Comparison of ENCODE assay signal across 14 cellular contexts in genomic region chr1:145935708-145936107, GRCh38.
"Had no signal": no experiment of that assay in that cellular context is flagged by ENCODE, and none has a peak within 500 bp of the region (broad histone marks: within the 10 kb centered on the region; RNA-seq: fewer than 3 reads in every experiment).

No MANE protein-coding gene starts in this region.

- DNase-seq: activated B cell treated with CpG ODN at 0.5 μM for 24 hours; activated CD4-positive, alpha-beta T cell treated with anti-CD3 and anti-CD28 coated beads for 48 hours; activated effector memory CD4-positive, alpha-beta T cell treated with Interleukin-2 at 50 U/mL for 16 hours; activated T-cell treated with anti-CD3 and anti-CD28 coated beads for 4 hours; kidney glomerular epithelial cell; naive B cell; stimulated activated CD4-positive, alpha-beta T cell treated with anti-CD3 and anti-CD28 coated beads, Interleukin-12 subunit alpha, Interleukin-12 subunit beta, amount 100 ng/mL, for 4 hours; stimulated activated CD4-positive, alpha-beta T cell treated with anti-CD3 and anti-CD28 coated beads, Interleukin-2, amount 100 ng/mL, for 24 hours; stomach; T-helper 17 cell; testis; upper lobe of right lung had no signal

- H3K9me3 ChIP-seq: esophagus muscularis mucosa, pancreas, stomach, testis, upper lobe of right lung had no signal

- H3K4me3 Mint-ChIP-seq: activated B cell treated with CpG ODN at 0.5 μM for 24 hours, naive B cell, T-helper 17 cell had no signal

- H3K9me3 Mint-ChIP-seq: activated B cell treated with CpG ODN at 0.5 μM for 24 hours, naive B cell had no signal

- H3K4me1 ChIP-seq: esophagus muscularis mucosa, pancreas, testis had no signal

- H3K36me3 ChIP-seq: pancreas had no signal

- H3K27ac Mint-ChIP-seq: activated B cell treated with CpG ODN at 0.5 μM for 24 hours, T-helper 17 cell had no signal

- H3K27me3 Mint-ChIP-seq: activated B cell treated with CpG ODN at 0.5 μM for 24 hours, naive B cell, T-helper 17 cell had no signal

- H3K4me3 ChIP-seq: esophagus muscularis mucosa, pancreas, stomach, testis, upper lobe of right lung had no signal

- H3K27me3 ChIP-seq: esophagus muscularis mucosa, pancreas, stomach, testis, upper lobe of right lung had no signal

- ATAC-seq: pancreas, T-helper 17 cell had no signal

- H3K27ac ChIP-seq: pancreas, upper lobe of right lung had no signal
